In genomic region chr6:53064726-53065265, GRCh38 we compare ENCODE assay signal across 8 cellular contexts. TPM values are rescaled to one million over a fixed set of nuclear protein-coding genes. Genes with fewer than 3 reads are reported as not detected.
A peak's percentile ranks its signal among the peaks of the same experiment; 100 is the strongest.
DNase-seq lines count a peak whose midpoint lies in the region; ATAC-seq and TF ChIP-seq lines count a peak whose summit lies in the region.

No MANE protein-coding gene starts in this region.

- peaks cover 37% of the 10 kb centered on the region for H3K4me1 Mint-ChIP-seq in T-helper 1 cell treated with Interleukin-12 subunit alpha and Interleukin-12 subunit beta and Interleukin-4 antibody, amounts not matched to agents 30 μg/mL and 1 μg/mL, for 36 hours (ENCODE audit: low read depth)
- peaks cover 41% of the 10 kb centered on the region for H3K4me1 Mint-ChIP-seq in type B pancreatic cell (ENCODE audit: unreplicated experiment)

- H3K9me3 ChIP-seq in left ventricle myocardium inferior (replicated peaks) = no peaks in the 10 kb centered on the region

- DNase-seq in GM13976 (ENCODE audit: low spot score) = peak; percentile 93
- DNase-seq in NCI-H1694 treated with DMSO at 0.1 percent for 48 hours (lab: John Stamatoyannopoulos, UW) = peak; percentile 90
- DNase-seq in amygdala (lab: John Stamatoyannopoulos, UW) = peak; percentile 67 to 99 (median 93)
- DNase-seq in left ventricle myocardium inferior = peak; percentile 97
- peak; percentile 95 to 99 (median 97) for DNase-seq in posterior cingulate gyrus
- peak; percentile 93 for DNase-seq in type B pancreatic cell (ENCODE audit: extremely low spot score, unreplicated experiment)

- peak; percentile 81 for ATAC-seq in HG02938 (IDR thresholded peaks at IDR 0.05; ENCODE audit: unreplicated experiment)

- intact Hi-C loops in left ventricle myocardium inferior (cut with micrococcal nuclease) (no loop called here), posterior cingulate gyrus (cut with DNase I) (no loop called here)

- H3K9me3 Mint-ChIP-seq in T-helper 1 cell treated with Interleukin-12 subunit alpha and Interleukin-12 subunit beta and Interleukin-4 antibody, amounts not matched to agents 30 μg/mL and 1 μg/mL, for 36 hours = no peaks in the 10 kb centered on the region
- no peaks in the 10 kb centered on the region for H3K9me3 Mint-ChIP-seq in type B pancreatic cell

- peaks cover 67% of the 10 kb centered on the region for H3K4me1 ChIP-seq in left ventricle myocardium inferior

- H3K27ac ChIP-seq in left ventricle myocardium inferior (replicated peaks) = peak overlapping the region; percentile 93

- TF ChIP-seq CTCF in GM13976 (IDR thresholded peaks at IDR 0.05; ENCODE audit: borderline replicate concordance, control extremely low read depth, extremely low read depth, insufficient read depth, missing control alignments) = no peak
- TF ChIP-seq CTCF in left ventricle myocardium inferior (IDR thresholded peaks at IDR 0.05; ENCODE audit: borderline replicate concordance) = peak; percentile 36
- TF ChIP-seq CTCF in type B pancreatic cell (conservative IDR thresholded peaks at IDR 0.05) = peak; percentile 49

- H3K4me3 Mint-ChIP-seq in T-helper 1 cell treated with Interleukin-12 subunit alpha and Interleukin-12 subunit beta and Interleukin-4 antibody, amounts not matched to agents 30 μg/mL and 1 μg/mL, for 36 hours = peak overlapping the region; percentile 98
- H3K4me3 Mint-ChIP-seq in type B pancreatic cell = peak overlapping the region; percentile 100

- H3K27me3 Mint-ChIP-seq in T-helper 1 cell treated with Interleukin-12 subunit alpha and Interleukin-12 subunit beta and Interleukin-4 antibody, amounts not matched to agents 30 μg/mL and 1 μg/mL, for 36 hours (ENCODE audit: low read depth) = no peaks in the 10 kb centered on the region
- H3K27me3 Mint-ChIP-seq in type B pancreatic cell = no peaks in the 10 kb centered on the region

- in situ Hi-C loops in GM13976 (cut with MboI; ENCODE audit: low sequenced_read_pairs, unreplicated experiment) = no loop called here

- no peaks in the 10 kb centered on the region for H3K36me3 ChIP-seq in left ventricle myocardium inferior

- peaks cover 4% of the 10 kb centered on the region for H3K36me3 Mint-ChIP-seq in T-helper 1 cell treated with Interleukin-12 subunit alpha and Interleukin-12 subunit beta and Interleukin-4 antibody, amounts not matched to agents 30 μg/mL and 1 μg/mL, for 36 hours (ENCODE audit: low read depth)
- H3K36me3 Mint-ChIP-seq in type B pancreatic cell = peaks cover 4% of the 10 kb centered on the region

- peak overlapping the region; percentile 78 for H3K4me3 ChIP-seq in left ventricle myocardium inferior

- peak overlapping the region; percentile 99 for H3K27ac Mint-ChIP-seq in T-helper 1 cell treated with Interleukin-12 subunit alpha and Interleukin-12 subunit beta and Interleukin-4 antibody, amounts not matched to agents 30 μg/mL and 1 μg/mL, for 36 hours
- H3K27ac Mint-ChIP-seq in type B pancreatic cell = peak overlapping the region; percentile 93

- no peaks in the 10 kb centered on the region for H3K27me3 ChIP-seq in left ventricle myocardium inferior (ENCODE audit: low read depth)

RNA-seq across cellular contexts. Expression of gene FBXO9, which starts 0.4 kb away (rescaled TPM):
- total RNA-seq in left ventricle myocardium inferior (56.4 TPM), type B pancreatic cell (ENCODE audit: low replicate concordance) (67.7 and 78.5 TPM in 2 replicates)

RNA-seq across cellular contexts. Expression of gene CILK1, which starts 3.2 kb away (rescaled TPM):
- total RNA-seq in left ventricle myocardium inferior (8.4 TPM), type B pancreatic cell (ENCODE audit: low replicate concordance) (18.4 and 18.6 TPM in 2 replicates)

Comparison
In these comparisons a context has a peak if more than half of its experiments do, and no peak if none do; other contexts are left out.
1. Peak in every context shown above with its lines: DNase-seq, ATAC-seq, H3K4me3 ChIP-seq and H3K27ac ChIP-seq.